17 cellular contexts compared by ENCODE assay signal in the genomic region with DNA sequence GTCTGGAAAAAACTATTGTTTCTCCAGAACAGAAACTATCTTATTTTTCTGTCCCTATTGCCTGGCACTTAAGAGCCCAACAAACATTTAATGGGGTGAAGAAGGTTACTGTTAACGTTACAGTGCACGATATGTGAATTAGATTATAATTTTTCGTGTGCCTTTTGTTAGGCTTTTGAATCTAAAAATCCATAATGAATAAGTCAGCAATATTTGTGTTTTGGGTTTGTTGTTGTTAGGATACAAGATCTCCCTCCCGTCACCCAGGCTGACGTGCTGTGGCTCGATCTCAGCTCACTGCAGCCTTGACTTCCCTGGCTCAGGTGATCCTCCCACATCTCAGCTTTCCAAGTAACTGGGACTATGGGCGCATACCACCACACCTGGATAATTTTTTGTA.
"Had no signal": no experiment of that assay in that cellular context is flagged by ENCODE, and none has a peak within 500 bp of the region (broad histone marks: within the 10 kb centered on the region; RNA-seq: fewer than 3 reads in every experiment).

No MANE protein-coding gene starts in this region.

- H3K4me3 Mint-ChIP-seq: dendritic cell treated with granulocyte-macrophage colony-stimulating factor and Interleukin-4, amounts not matched to agents 40 ng/mL and 50 ng/mL, for 4 days; effector memory CD8-positive, alpha-beta T cell; natural killer cell treated with Interleukin-12 subunit alpha and Interleukin-12 subunit beta and Interleukin-15 and Interleukin-18, amount 100 ng/mL, for 72 hours had no signal

- H3K9me3 Mint-ChIP-seq: activated CD4-positive, alpha-beta T cell treated with anti-CD3 and anti-CD28 coated beads, Interleukin-2, amount 10 ng/mL, durations not matched to agents 24 days and 14 days; activated naive CD4-positive, alpha-beta T cell treated with anti-CD3 and anti-CD28 coated beads, Interleukin-2, amount 50 U/mL, for 24 hours; dendritic cell treated with granulocyte-macrophage colony-stimulating factor and Interleukin-4, amounts not matched to agents 40 ng/mL and 50 ng/mL, for 4 days; effector memory CD8-positive, alpha-beta T cell; natural killer cell treated with Interleukin-12 subunit alpha and Interleukin-12 subunit beta and Interleukin-15 and Interleukin-18, amount 100 ng/mL, for 72 hours; T-cell had no signal

- ATAC-seq: left cardiac atrium; natural killer cell treated with Interleukin-12 subunit alpha and Interleukin-12 subunit beta and Interleukin-15 and Interleukin-18, amount 100 ng/mL, for 72 hours; SK-N-SH treated with all-trans-retinoic acid at 6 μM for 48 hours had no signal

- H2AFZ ChIP-seq: hepatocyte had no signal

- H3K27me3 ChIP-seq: adrenal gland, foreskin keratinocyte, hepatocyte, spleen, thyroid gland had no signal

- H3K4me1 ChIP-seq: foreskin keratinocyte, thyroid gland had no signal

- DNase-seq: activated CD4-positive, alpha-beta T cell treated with anti-CD3 and anti-CD28 coated beads, Interleukin-2, amount 10 ng/mL, durations not matched to agents 24 days and 14 days; activated CD4-positive, CD25-positive, alpha-beta regulatory T cell; adrenal gland; effector memory CD8-positive, alpha-beta T cell; foreskin keratinocyte; left cardiac atrium; spleen; stimulated activated CD4-positive, alpha-beta T cell treated with anti-CD3 and anti-CD28 coated beads, Interleukin-4, amount 100 ng/mL, for 4 hours; T-cell; T1000; thyroid gland had no signal

- H3K4me2 ChIP-seq: hepatocyte had no signal

- H3K4me3 ChIP-seq: adrenal gland, hepatocyte, lung, spleen, thyroid gland had no signal

- H3K27ac Mint-ChIP-seq: activated naive CD4-positive, alpha-beta T cell treated with anti-CD3 and anti-CD28 coated beads, Interleukin-2, amount 50 U/mL, for 24 hours; dendritic cell treated with granulocyte-macrophage colony-stimulating factor and Interleukin-4, amounts not matched to agents 40 ng/mL and 50 ng/mL, for 4 days; natural killer cell treated with Interleukin-12 subunit alpha and Interleukin-12 subunit beta and Interleukin-15 and Interleukin-18, amount 100 ng/mL, for 72 hours had no signal

- H3K27ac ChIP-seq: adrenal gland, foreskin keratinocyte, hepatocyte had no signal

- H3K9me3 ChIP-seq: adrenal gland, spleen, thyroid gland had no signal

- H3K27me3 Mint-ChIP-seq: activated CD4-positive, alpha-beta T cell treated with anti-CD3 and anti-CD28 coated beads, Interleukin-2, amount 10 ng/mL, durations not matched to agents 24 days and 14 days; activated naive CD4-positive, alpha-beta T cell treated with anti-CD3 and anti-CD28 coated beads, Interleukin-2, amount 50 U/mL, for 24 hours; dendritic cell treated with granulocyte-macrophage colony-stimulating factor and Interleukin-4, amounts not matched to agents 40 ng/mL and 50 ng/mL, for 4 days; effector memory CD8-positive, alpha-beta T cell; natural killer cell treated with Interleukin-12 subunit alpha and Interleukin-12 subunit beta and Interleukin-15 and Interleukin-18, amount 100 ng/mL, for 72 hours; T-cell had no signal
